1 cellular context compared by ENCODE assay signal in the genomic region with DNA sequence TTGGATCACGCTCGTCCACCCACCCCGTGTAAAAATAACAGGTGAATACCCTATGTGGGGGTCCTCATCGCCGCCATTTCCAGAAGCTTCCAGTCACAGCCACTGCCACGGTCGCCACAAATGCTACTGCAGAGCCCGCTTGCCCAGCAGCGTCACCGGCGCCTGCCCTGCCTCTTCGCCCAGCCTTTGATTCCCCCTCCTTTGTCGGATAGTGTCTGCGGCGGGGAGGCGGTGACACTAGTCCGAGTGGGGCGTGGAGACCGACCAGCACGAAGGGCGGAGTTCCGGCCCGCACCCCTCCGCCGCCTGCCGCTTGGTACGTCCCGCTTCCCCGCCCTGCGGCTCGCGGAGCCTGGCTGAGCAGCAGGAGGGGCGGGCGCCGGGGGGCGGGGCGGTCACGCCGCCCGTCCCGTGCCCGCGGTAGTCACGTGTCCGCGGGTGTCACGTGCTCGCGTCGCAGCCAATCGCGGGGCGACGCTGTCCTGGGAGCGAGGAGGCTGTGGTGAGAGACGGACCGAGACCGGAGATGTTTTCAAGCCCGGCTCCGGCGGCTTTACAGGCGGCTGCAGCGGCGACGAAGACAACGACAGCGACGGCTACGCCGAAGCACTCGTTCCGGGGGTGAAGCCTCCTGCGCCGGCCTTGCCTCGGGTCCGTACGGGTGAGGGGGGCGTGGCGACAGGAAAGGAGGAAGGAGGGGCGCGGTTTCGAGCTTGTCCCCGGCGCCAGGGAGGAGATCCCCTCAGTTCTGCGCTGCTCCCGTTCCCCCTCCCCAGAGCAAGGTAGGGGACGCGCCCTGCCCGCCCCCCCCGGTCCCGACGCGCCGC.
TF ChIP-seq lines count a peak whose summit lies in the region.

Gene ANKRD12, plus strand, starts transcription at position 467 of the 827 bp plus-strand sequence. CDS start 45,652 bp downstream, outside the sequence.

TF ChIP-seq in IMR-90, 13 proteins besides CTCF, POLR2A, EP300 and RAD21 (continued from another document):
- no peak for TF ChIP-seq ELK1 (IDR thresholded peaks at IDR 0.05; ENCODE audit: borderline replicate concordance, low read depth, low read length)
- TF ChIP-seq CEBPB (IDR thresholded peaks at IDR 0.05; ENCODE audit: low read depth, low read length) = no peak
- peak; percentile 75 for TF ChIP-seq FOS (IDR thresholded peaks at IDR 0.05; ENCODE audit: low read depth, low read length)
- TF ChIP-seq, protein P1, sequence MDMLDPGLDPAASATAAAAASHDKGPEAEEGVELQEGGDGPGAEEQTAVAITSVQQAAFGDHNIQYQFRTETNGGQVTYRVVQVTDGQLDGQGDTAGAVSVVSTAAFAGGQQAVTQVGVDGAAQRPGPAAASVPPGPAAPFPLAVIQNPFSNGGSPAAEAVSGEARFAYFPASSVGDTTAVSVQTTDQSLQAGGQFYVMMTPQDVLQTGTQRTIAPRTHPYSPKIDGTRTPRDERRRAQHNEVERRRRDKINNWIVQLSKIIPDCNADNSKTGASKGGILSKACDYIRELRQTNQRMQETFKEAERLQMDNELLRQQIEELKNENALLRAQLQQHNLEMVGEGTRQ (IDR thresholded peaks at IDR 0.05; ENCODE audit: low read depth, low read length) = peak; percentile 99
